In the genomic region with DNA sequence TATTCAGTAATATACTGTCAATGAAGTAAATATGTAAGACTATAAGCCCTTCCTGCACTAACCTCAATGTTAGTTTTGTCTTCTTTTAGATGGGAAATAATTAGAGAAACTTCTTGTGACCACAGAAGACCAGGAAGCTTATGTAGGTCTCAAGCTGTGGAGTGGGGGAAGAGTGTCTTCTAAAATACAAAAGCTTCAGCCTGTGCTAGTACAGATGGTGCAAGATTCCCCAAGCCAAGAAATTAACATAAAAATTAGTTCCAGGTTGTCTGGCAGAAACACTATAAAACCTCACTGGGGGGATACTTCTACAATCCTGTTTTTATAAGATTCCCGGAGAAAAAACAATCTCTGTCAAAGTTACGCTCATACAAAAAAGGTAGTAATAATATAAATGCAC, we compare ENCODE assay signal across 10 cellular contexts.
DNase-seq lines count a peak whose midpoint lies in the region; ATAC-seq and TF ChIP-seq lines count a peak whose summit lies in the region.
"Had no signal": no experiment of that assay in that cellular context is flagged by ENCODE, and none has a peak within 500 bp of the region (broad histone marks: within the 10 kb centered on the region; RNA-seq: fewer than 3 reads in every experiment).

No MANE protein-coding gene starts in this region.

- POLR2A ChIA-PET in Panc1 (lab: Charles Lee) = no interaction called here

- H2AFZ ChIP-seq in DND-41 (ENCODE audit: low read depth, low read length) = no peak overlapping the region

- H3K36me3 ChIP-seq in DND-41 (ENCODE audit: insufficient read depth, low read length) = peaks cover 60% of the 10 kb centered on the region
- no peaks in the 10 kb centered on the region for H3K36me3 ChIP-seq in Panc1 (ENCODE audit: control insufficient read depth, insufficient read depth, low read length)
- peaks cover 3% of the 10 kb centered on the region for H3K36me3 ChIP-seq in rectal smooth muscle tissue (ENCODE audit: control insufficient read depth, insufficient read depth, low read length)
- H3K36me3 ChIP-seq in breast epithelium = no peaks in the 10 kb centered on the region

- CTCF ChIA-PET in Panc1 (lab: Charles Lee) = no interaction called here

- no peak overlapping the region for H3K4me2 ChIP-seq in DND-41 (ENCODE audit: insufficient read depth, low read length)

- H3K27ac ChIP-seq in DND-41 (ENCODE audit: low read length) = peak overlapping the region; percentile 47; the same call in 1 of the 2 replicates
- H3K27ac ChIP-seq in Panc1 (ENCODE audit: low read length) = no peak overlapping the region
- peak overlapping the region; percentile 21 for H3K27ac ChIP-seq in rectal smooth muscle tissue (ENCODE audit: low read depth, low read length)
- peak overlapping the region in 1 of 2 donors; percentile 60 for H3K27ac ChIP-seq in breast epithelium

- peaks cover 13% of the 10 kb centered on the region for H3K9me3 ChIP-seq in DND-41 (ENCODE audit: insufficient read depth, low read length, severe bottlenecking)
- H3K9me3 ChIP-seq in Panc1 (ENCODE audit: control insufficient read depth, insufficient read depth, low read depth, low read length) = peaks cover 6% of the 10 kb centered on the region; the same call in 1 of the 2 replicates
- H3K9me3 ChIP-seq in breast epithelium = peaks cover 0 to 9% of the 10 kb centered on the region in 2 donors

- TSS peak; percentile 28 for BruUV-seq in Panc1 (replicated peaks; lab: Mats Ljungman, UMichigan)

- peaks cover 83% of the 10 kb centered on the region for H3K79me2 ChIP-seq in DND-41 (ENCODE audit: insufficient read depth, low read length)

- DNase-seq in DND-41 = no peak
- DNase-seq in Panc1 (ENCODE audit: low read depth, low spot score) = no peak
- DNase-seq in cerebellum (ENCODE audit: low spot score) = peak; percentile 60
- no peak for DNase-seq in NCI-H2227 (lab: John Stamatoyannopoulos, UW; ENCODE audit: unreplicated experiment)
- DNase-seq in breast epithelium (ENCODE audit: low spot score in 2 of 2) = no peak
- DNase-seq: activated CD4-positive, alpha-beta T cell treated with anti-CD3 and anti-CD28 coated beads for 4 hours; NCI-H510A; SIG-M5 had no signal

- H3K4me1 ChIP-seq in DND-41 (ENCODE audit: insufficient read depth, low read length) (peaks cover 14% of the 10 kb centered on the region; the same call in 1 of the 2 replicates), Panc1 (ENCODE audit: control insufficient read depth, insufficient read depth, low read length) (no peaks in the 10 kb centered on the region), rectal smooth muscle tissue (ENCODE audit: control insufficient read depth, insufficient read depth, low read length) (peaks cover 23% of the 10 kb centered on the region), breast epithelium (no peaks in the 10 kb centered on the region)

- no peaks in the 10 kb centered on the region for H3K27me3 ChIP-seq in DND-41 (ENCODE audit: insufficient read depth, low read length, poor library complexity)
- no peaks in the 10 kb centered on the region for H3K27me3 ChIP-seq in Panc1 (ENCODE audit: control insufficient read depth, insufficient read depth, low read length)
- no peaks in the 10 kb centered on the region for H3K27me3 ChIP-seq in rectal smooth muscle tissue (ENCODE audit: control insufficient read depth, insufficient read depth, low read length)
- H3K27me3 ChIP-seq in breast epithelium = no peaks in the 10 kb centered on the region

- H3K9ac ChIP-seq in DND-41 (ENCODE audit: low read depth, low read length) = no peak overlapping the region
- H3K9ac ChIP-seq in rectal smooth muscle tissue (ENCODE audit: low read length) = no peak overlapping the region

- TF ChIP-seq CTCF in DND-41 (IDR thresholded peaks at IDR 0.05; ENCODE audit: borderline replicate concordance, extremely low read depth, low read length, poor library complexity, severe bottlenecking) = no peak
- TF ChIP-seq CTCF in Panc1 (IDR thresholded peaks at IDR 0.05) = no peak
- TF ChIP-seq CTCF in breast epithelium (IDR thresholded peaks at IDR 0.05) = no peak

- TF ChIP-seq POLR2A in breast epithelium (IDR thresholded peaks at IDR 0.05) = no peak

- intact Hi-C loops in Panc1 (cut with micrococcal nuclease; ENCODE audit: unreplicated experiment) (no loop called here), breast epithelium (cut with DNase I; ENCODE audit: low total_unique reads) (no loop called here)

- no peak overlapping the region for H3K4me3 ChIP-seq in DND-41 (ENCODE audit: low read depth in 1 of 2, low read length in 2 of 2)
- H3K4me3 ChIP-seq in Panc1 (ENCODE audit: low read depth in 2 of 2, low read length in 2 of 2) = no peak overlapping the region
- H3K4me3 ChIP-seq in rectal smooth muscle tissue (ENCODE audit: low read length) = no peak overlapping the region
- H3K4me3 ChIP-seq in breast epithelium = no peak overlapping the region

- ATAC-seq in DND-41 (ENCODE audit: insufficient read depth, low read depth) (no peak), Panc1 (no peak), GM21423 (IDR thresholded peaks at IDR 0.05; ENCODE audit: unreplicated experiment) (no peak)

- no peaks in the 10 kb centered on the region for H4K20me1 ChIP-seq in DND-41 (ENCODE audit: insufficient read depth, low read length)

- in situ Hi-C loops in Panc1 (cut with HindIII; ENCODE audit: low pct_unique_long_range_greater_than_20kb, low sequenced_read_pairs) = no loop called here
